ENCODE assay signal across 1 cellular context in genomic region chr6:87330961-87331360, GRCh38.
A peak's percentile ranks its signal among the peaks of the same experiment; 100 is the strongest.
TF ChIP-seq lines count a peak whose summit lies in the region.

No MANE protein-coding gene starts in this region.

TF ChIP-seq in GM12878, 131 proteins besides CTCF, POLR2A, EP300 and RAD21:
- peak; percentile 63 for TF ChIP-seq PKNOX1 (IDR thresholded peaks at IDR 0.05)
- TF ChIP-seq FOXK2 (IDR thresholded peaks at IDR 0.05) = no peak
